In genomic region chr18:21453512-21453862, GRCh38 we compare ENCODE assay signal across 19 cellular contexts.
DNase-seq lines count a peak whose midpoint lies in the region; ATAC-seq and TF ChIP-seq lines count a peak whose summit lies in the region.
"Had no signal": no experiment of that assay in that cellular context is flagged by ENCODE, and none has a peak within 500 bp of the region (broad histone marks: within the 10 kb centered on the region; RNA-seq: fewer than 3 reads in every experiment).

No MANE protein-coding gene starts in this region.

- no peak for TF ChIP-seq CTCF in RWPE2 (IDR thresholded peaks at IDR 0.05; ENCODE audit: poor library complexity, severe bottlenecking)
- TF ChIP-seq CTCF in gastrocnemius medialis (IDR thresholded peaks at IDR 0.05 in 4 of 5, conservative IDR thresholded peaks at IDR 0.05 in 1 of 5) = no peak

- in situ Hi-C loops in gastrocnemius medialis (cut with MboI; ENCODE audit: low sequenced_read_pairs in 4 of 4) = no loop called here

- peak; percentile 12 for DNase-seq in HK-2 (ENCODE audit: unreplicated experiment)
- no peak for DNase-seq in RWPE2 (ENCODE audit: low spot score)
- peak; percentile 62 for DNase-seq in islet precursor cell
- peak; percentile 80 to 92 for DNase-seq in gastrocnemius medialis
- no peak for DNase-seq in effector CD4-positive, alpha-beta T cell
- DNase-seq: activated CD4-positive, alpha-beta T cell treated with anti-CD3 and anti-CD28 coated beads for 48 hours; erythroblast; MG63; midbrain; NCI-H2171 treated with DMSO at 0.1 percent for 48 hours; NCI-H526 treated with DMSO at 0.1 percent for 48 hours; OCI-M1; SIG-M5; spleen; stimulated activated CD4-positive, alpha-beta T cell treated with anti-CD3 and anti-CD28 coated beads, Interleukin-4, amount 100 ng/mL, for 24 hours had no signal

- H3K27me3 ChIP-seq in RWPE2 (ENCODE audit: insufficient read depth, poor library complexity, severe bottlenecking) (no peaks in the 10 kb centered on the region), gastrocnemius medialis (no peaks in the 10 kb centered on the region)
- H3K27me3 ChIP-seq: MG63, spleen, tibial nerve had no signal

- TF ChIP-seq POLR2A in gastrocnemius medialis (IDR thresholded peaks at IDR 0.05) = peak; percentile 48 to 69

- H3K27ac ChIP-seq in RWPE2 (ENCODE audit: poor library complexity, severe bottlenecking) = no peak overlapping the region
- peak overlapping the region; percentile 90 to 96 (median 92) for H3K27ac ChIP-seq in gastrocnemius medialis
- H3K27ac ChIP-seq: spleen, tibial nerve had no signal

- 0 out of 3 replicates have a peak, but pooled peaks have one; percentile 23 for ATAC-seq in RWPE2 (ENCODE audit: low read depth)
- peak; percentile 26 to 38 for ATAC-seq in gastrocnemius medialis
- ATAC-seq in GM21528 (IDR thresholded peaks at IDR 0.05; ENCODE audit: low FRiP score, unreplicated experiment) = no peak
- no peak for ATAC-seq in HG03108 (IDR thresholded peaks at IDR 0.05; ENCODE audit: unreplicated experiment)
- ATAC-seq: HCT116 had no signal

- H3K4me1 ChIP-seq in RWPE2 (ENCODE audit: insufficient read depth, poor library complexity, severe bottlenecking) (peaks cover 6% of the 10 kb centered on the region), gastrocnemius medialis (peaks cover 60 to 76% of the 10 kb centered on the region in 2 donors)
- H3K4me1 ChIP-seq: spleen, tibial nerve had no signal

- H3K9me3 ChIP-seq in RWPE2 (ENCODE audit: severe bottlenecking) (no peaks in the 10 kb centered on the region), gastrocnemius medialis (no peaks in the 10 kb centered on the region)
- H3K9me3 ChIP-seq: MG63, spleen, tibial nerve had no signal

- no peak overlapping the region for H3K4me3 ChIP-seq in RWPE2 (ENCODE audit: severe bottlenecking)
- no peak overlapping the region for H3K4me3 ChIP-seq in gastrocnemius medialis
- H3K4me3 ChIP-seq: MG63, spleen, tibial nerve had no signal

- no peaks in the 10 kb centered on the region for H3K36me3 ChIP-seq in RWPE2 (ENCODE audit: low read depth)
- H3K36me3 ChIP-seq in gastrocnemius medialis = no peaks in the 10 kb centered on the region
- H3K36me3 ChIP-seq: MG63, spleen, tibial nerve had no signal

- intact Hi-C loops in gastrocnemius medialis (cut with DNase I; ENCODE audit: low total_unique reads) = loop anchor here (2.0 to 5.0 kb wide), 2 partner anchors 147 to 249 kb away; partner anchors contain the start of genes ABHD3 and ESCO1

Comparison
In these comparisons a context has a peak if more than half of its experiments do, and no peak if none do; other contexts are left out.
1. DNase-seq: peak in HK-2 (single experiment), islet precursor cell (single experiment) and gastrocnemius medialis (2 of 2); none in RWPE2 (single experiment) and effector CD4-positive, alpha-beta T cell (single experiment).
2. ATAC-seq: peak in RWPE2 (single experiment) and gastrocnemius medialis (2 of 2); none in GM21528 (single experiment) and HG03108 (single experiment).